ENCODE assay signal across 36 cellular contexts in the genomic region with DNA sequence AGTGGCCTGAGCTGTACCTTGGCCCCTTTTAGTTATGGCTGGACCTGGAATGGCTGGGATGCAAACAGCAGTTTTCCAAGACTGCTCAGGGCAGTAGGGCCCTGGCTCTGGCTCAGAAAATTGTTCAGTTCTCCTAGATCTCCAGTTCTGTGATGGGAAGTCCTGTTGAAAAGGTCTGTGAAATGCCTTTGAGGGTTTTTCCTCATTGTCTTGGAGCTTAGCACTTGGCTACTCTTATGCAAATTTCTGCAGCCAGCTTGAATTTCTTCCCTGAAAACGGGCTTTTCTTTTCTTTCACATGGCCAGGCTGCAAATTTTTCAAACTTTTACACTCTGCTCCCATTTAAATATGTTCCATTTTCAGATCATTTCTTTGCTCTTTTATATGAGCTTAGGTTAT. TPM values are rescaled to one million over a fixed set of nuclear protein-coding genes. Genes with fewer than 3 reads are reported as not detected.
"Had no signal": no experiment of that assay in that cellular context is flagged by ENCODE, and none has a peak within 500 bp of the region (broad histone marks: within the 10 kb centered on the region; RNA-seq: fewer than 3 reads in every experiment).

No MANE protein-coding gene starts in this region.

- H3K36me3 ChIP-seq: adrenal gland, brain microvascular endothelial cell, breast epithelium had no signal

- H3K27me3 ChIP-seq: adrenal gland, body of pancreas, brain microvascular endothelial cell, breast epithelium had no signal

- H3K9me3 ChIP-seq: adrenal gland, body of pancreas had no signal

- ATAC-seq: activated CD8-positive, alpha-beta T cell treated with anti-CD3 and anti-CD28 coated beads for 36 hours; activated naive CD4-positive, alpha-beta T cell treated with anti-CD3 and anti-CD28 coated beads, Interleukin-2, amount 50 U/mL, for 72 hours; activated T-cell treated with anti-CD3 and anti-CD28 coated beads, Interleukin-2, amount 50 U/mL, for 4 hours; activated T-cell treated with anti-CD3 and anti-CD28 coated beads, Interleukin-2, amount 50 U/mL, for 72 hours; activated T-helper 17 cell treated with anti-CD3 and anti-CD28 coated beads, Interleukin-2, amount 50 U/mL, for 72 hours; body of pancreas had no signal

- DNase-seq: activated B cell treated with CpG ODN at 0.5 μM for 24 hours; activated CD4-positive, alpha-beta memory T cell treated with anti-CD3 and anti-CD28 coated beads for 36 hours; activated CD4-positive, alpha-beta T cell treated with anti-CD3 and anti-CD28 coated beads for 4 hours; activated CD4-positive, alpha-beta T cell treated with anti-CD3 and anti-CD28 coated beads, Interleukin-2, amount 10 ng/mL, durations not matched to agents 24 days and 14 days; activated CD4-positive, alpha-beta T cell treated with anti-CD3 and anti-CD28 coated beads, Interleukin-2, amount 50 U/mL, for 1 hour; activated CD4-positive, alpha-beta T cell treated with anti-CD3 and anti-CD28 coated beads, Interleukin-2, amount 50 U/mL, for 4 hours; activated CD4-positive, CD25-positive, alpha-beta regulatory T cell treated with anti-CD3 and anti-CD28 coated beads, Interleukin-2, amount 50 U/mL, for 72 hours; activated CD8-positive, alpha-beta memory T cell treated with anti-CD3 and anti-CD28 coated beads, Interleukin-2, amount 50 U/mL, for 4 hours; activated CD8-positive, alpha-beta T cell treated with anti-CD3 and anti-CD28 coated beads for 36 hours; activated effector memory CD4-positive, alpha-beta T cell treated with anti-CD3 and anti-CD28 coated beads, Interleukin-2, amount 50 U/mL, for 16 hours; activated gamma-delta T cell treated with Interleukin-2 at 50 U/mL for 16 hours; activated naive CD4-positive, alpha-beta T cell; activated naive CD4-positive, alpha-beta T cell treated with anti-CD3 and anti-CD28 coated beads for 36 hours; activated naive CD4-positive, alpha-beta T cell treated with anti-CD3 and anti-CD28 coated beads, Interleukin-2, amount 50 U/mL, for 16 hours; activated naive CD8-positive, alpha-beta T cell treated with anti-CD3 and anti-CD28 coated beads for 36 hours; activated T-cell treated with anti-CD3 and anti-CD28 coated beads for 4 hours; activated T-cell treated with anti-CD3 and anti-CD28 coated beads, Interleukin-2, amount 50 U/mL, for 1 hour; activated T-cell treated with anti-CD3 and anti-CD28 coated beads, Interleukin-2, amount 50 U/mL, for 4 hours; activated T-cell treated with anti-CD3 and anti-CD28 coated beads, Interleukin-2, amount 50 U/mL, for 72 hours; adrenal gland; amniotic stem cell; aorta; body of pancreas; brain microvascular endothelial cell; central memory CD4-positive, alpha-beta T cell; T-helper 2 cell; T-helper 9 cell had no signal

- H3K27ac ChIP-seq: adrenal gland, body of pancreas, brain microvascular endothelial cell, breast epithelium, VCaP had no signal

- H3K4me1 ChIP-seq: adrenal gland, body of pancreas, breast epithelium had no signal

- H3K4me3 ChIP-seq: adrenal gland, body of pancreas, breast epithelium had no signal

RNA-seq across cellular contexts. Expression of a gene that starts 33.2 kb away (rescaled TPM):
- total RNA-seq: activated B cell treated with CpG ODN at 0.5 μM for 24 hours; activated CD4-positive, alpha-beta memory T cell treated with anti-CD3 and anti-CD28 coated beads for 36 hours; activated CD4-positive, alpha-beta T cell treated with anti-CD3 and anti-CD28 coated beads, Interleukin-2, amount 10 ng/mL, durations not matched to agents 24 days and 14 days; activated CD8-positive, alpha-beta memory T cell treated with anti-CD3 and anti-CD28 coated beads for 36 hours; activated CD8-positive, alpha-beta T cell treated with anti-CD3 and anti-CD28 coated beads for 36 hours; activated naive CD4-positive, alpha-beta T cell treated with anti-CD3 and anti-CD28 coated beads for 36 hours; activated naive CD4-positive, alpha-beta T cell treated with anti-CD3 and anti-CD28 coated beads, Interleukin-2, amount 50 U/mL, for 72 hours; activated naive CD8-positive, alpha-beta T cell treated with anti-CD3 and anti-CD28 coated beads for 36 hours; activated T-cell treated with anti-CD3 and anti-CD28 coated beads, Interleukin-2, amount 50 U/mL, for 4 hours; activated T-cell treated with anti-CD3 and anti-CD28 coated beads, Interleukin-2, amount 50 U/mL, for 72 hours; activated T-helper 1 cell treated with anti-CD3 and anti-CD28 coated beads, Interleukin-12 subunit alpha, Interleukin-12 subunit beta, Interleukin-2, Interleukin-4 antibody, amounts not matched to agents 30 ng/mL and 10 ng/mL and 1 ng/mL, durations not matched to agents 14 hours and 24 hours and 36 hours; activated T-helper 17 cell treated with anti-CD3 and anti-CD28 coated beads, Interleukin-2, amount 50 U/mL, for 72 hours; adrenal gland; aorta; astrocyte; body of pancreas; breast epithelium; cardiac septum; cerebellum had no signal
- polyA plus RNA-seq: adrenal gland, aorta had no signal

RNA-seq across cellular contexts. Expression of a gene that starts 58.0 kb away (rescaled TPM):
- total RNA-seq: activated B cell treated with CpG ODN at 0.5 μM for 24 hours; activated CD4-positive, alpha-beta memory T cell treated with anti-CD3 and anti-CD28 coated beads for 36 hours; activated CD4-positive, alpha-beta T cell treated with anti-CD3 and anti-CD28 coated beads, Interleukin-2, amount 10 ng/mL, durations not matched to agents 24 days and 14 days; activated CD8-positive, alpha-beta memory T cell treated with anti-CD3 and anti-CD28 coated beads for 36 hours; activated CD8-positive, alpha-beta T cell treated with anti-CD3 and anti-CD28 coated beads for 36 hours; activated naive CD4-positive, alpha-beta T cell treated with anti-CD3 and anti-CD28 coated beads for 36 hours; activated naive CD4-positive, alpha-beta T cell treated with anti-CD3 and anti-CD28 coated beads, Interleukin-2, amount 50 U/mL, for 72 hours; activated naive CD8-positive, alpha-beta T cell treated with anti-CD3 and anti-CD28 coated beads for 36 hours; activated T-cell treated with anti-CD3 and anti-CD28 coated beads, Interleukin-2, amount 50 U/mL, for 4 hours; activated T-cell treated with anti-CD3 and anti-CD28 coated beads, Interleukin-2, amount 50 U/mL, for 72 hours; activated T-helper 1 cell treated with anti-CD3 and anti-CD28 coated beads, Interleukin-12 subunit alpha, Interleukin-12 subunit beta, Interleukin-2, Interleukin-4 antibody, amounts not matched to agents 30 ng/mL and 10 ng/mL and 1 ng/mL, durations not matched to agents 14 hours and 24 hours and 36 hours; activated T-helper 17 cell treated with anti-CD3 and anti-CD28 coated beads, Interleukin-2, amount 50 U/mL, for 72 hours; adrenal gland; aorta; astrocyte; body of pancreas; breast epithelium; cardiac septum; cerebellum had no signal
- polyA plus RNA-seq: adrenal gland, aorta had no signal
